Comparison of ENCODE assay signal across 8 cellular contexts in the genomic region with DNA sequence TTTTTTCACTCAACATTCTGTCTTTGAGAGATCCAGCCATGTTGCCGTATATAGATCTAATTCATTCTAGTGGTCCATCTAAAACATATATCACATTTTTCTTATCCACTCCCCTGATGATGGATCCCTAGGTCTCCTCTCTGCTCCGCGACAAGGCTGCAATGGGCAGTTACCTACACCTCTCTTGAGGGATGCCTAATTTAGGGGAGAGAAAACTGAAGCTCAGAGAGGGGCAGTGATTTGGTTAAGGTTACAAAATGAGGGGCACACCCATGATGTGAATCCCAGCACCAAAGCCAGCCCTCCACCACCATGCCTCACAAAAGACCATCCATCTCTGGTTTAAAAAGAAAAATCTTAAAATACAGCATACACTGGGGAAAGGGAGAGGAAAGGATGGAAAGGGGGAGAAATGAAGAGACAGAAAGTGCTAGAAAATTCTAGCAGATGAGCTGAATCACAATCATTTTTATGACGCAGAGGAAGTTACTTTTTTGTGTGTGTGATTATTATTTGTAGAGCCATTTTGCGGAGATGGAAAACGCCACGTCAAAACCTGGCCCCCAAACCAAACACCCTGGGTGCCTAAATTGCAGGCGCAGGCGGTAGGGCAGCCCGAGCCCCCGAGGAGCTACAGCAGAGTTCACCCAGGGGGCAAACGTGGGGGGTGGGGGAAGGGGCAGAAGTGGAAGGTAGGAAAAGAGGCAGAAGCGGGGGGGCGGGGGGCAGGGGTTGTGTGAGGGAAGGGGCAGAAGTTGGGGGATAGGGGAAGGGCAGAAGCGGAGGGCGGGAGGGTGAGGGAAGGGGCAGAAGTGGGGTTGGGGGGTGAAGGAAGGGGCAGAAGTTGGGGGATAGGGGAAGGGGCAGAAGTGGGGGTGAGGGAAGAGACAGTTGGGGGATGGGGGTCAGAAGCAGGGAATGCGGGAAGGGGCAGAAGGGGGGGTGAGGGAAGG. TPM values are rescaled to one million over a fixed set of nuclear protein-coding genes. Genes with fewer than 3 reads are reported as not detected.
DNase-seq lines count a peak whose midpoint lies in the region; ATAC-seq and TF ChIP-seq lines count a peak whose summit lies in the region.

No MANE protein-coding gene starts in this region.

- H3K4me3 ChIP-seq in CD8-positive, alpha-beta memory T cell (ENCODE audit: low read length): no peak overlapping the region
- H3K4me3 ChIP-seq in SJCRH30 (peak overlapping the region; percentile 40), parathyroid adenoma (ENCODE audit: low read depth, low read length) (no peak overlapping the region), HAP-1 (no peak overlapping the region)

- H3K27me3 Mint-ChIP-seq in CD8-positive, alpha-beta memory T cell: peaks cover 0 to 18% of the 10 kb centered on the region in 2 donors

- CTCF ChIA-PET in CD8-positive, alpha-beta memory T cell (lab: Charles Lee): interaction anchor here (1.4 kb wide), 1 partner anchor 9 kb away, joined by 5 read pairs; no protein-coding TSS in a partner anchor

- H3K4me3 Mint-ChIP-seq in CD8-positive, alpha-beta memory T cell: peak overlapping the region; percentile 80 to 91 (median 89)

- peaks cover 19% of the 10 kb centered on the region for H3K36me3 ChIP-seq in CD8-positive, alpha-beta memory T cell (ENCODE audit: insufficient read depth, low read length)
- H3K36me3 ChIP-seq in SJCRH30 (no peaks in the 10 kb centered on the region), parathyroid adenoma (ENCODE audit: control insufficient read depth, insufficient read depth, low read length) (no peaks in the 10 kb centered on the region), HAP-1 (replicated peaks) (peaks cover 14% of the 10 kb centered on the region)

- POLR2A ChIA-PET in CD8-positive, alpha-beta memory T cell (lab: Charles Lee): interaction anchor here (0.6 to 2.5 kb wide), 4 partner anchors 8 to 819 kb away, joined by 3 to 28 read pairs (median 7); a partner anchor contains a TSS

- H3K27ac ChIP-seq in CD8-positive, alpha-beta memory T cell (ENCODE audit: low read depth, low read length): no peak overlapping the region
- peak overlapping the region; percentile 18; the same call in 1 of the 2 replicates for H3K27ac ChIP-seq in SJCRH30
- peak overlapping the region; percentile 63 for H3K27ac ChIP-seq in parathyroid adenoma

- no peak for TF ChIP-seq CTCF in parathyroid adenoma (IDR thresholded peaks at IDR 0.05)

- H3K4me2 ChIP-seq in parathyroid adenoma (ENCODE audit: low read length): no peak overlapping the region

- H3K27me3 ChIP-seq in CD8-positive, alpha-beta memory T cell (ENCODE audit: insufficient read depth, low read length, poor library complexity, severe bottlenecking): no peaks in the 10 kb centered on the region
- H3K27me3 ChIP-seq in SJCRH30 (no peaks in the 10 kb centered on the region), parathyroid adenoma (ENCODE audit: control insufficient read depth, insufficient read depth, low read length) (no peaks in the 10 kb centered on the region), HAP-1 (ENCODE audit: low read depth) (no peaks in the 10 kb centered on the region)

- H3K4me1 ChIP-seq in CD8-positive, alpha-beta memory T cell (ENCODE audit: insufficient read depth, low read length): peaks cover 19% of the 10 kb centered on the region
- H3K4me1 ChIP-seq in SJCRH30: no peaks in the 10 kb centered on the region
- H3K4me1 ChIP-seq in parathyroid adenoma: peaks cover 3% of the 10 kb centered on the region
- peaks cover 5% of the 10 kb centered on the region; the same call in 1 of the 2 replicates for H3K4me1 ChIP-seq in HAP-1

- peaks cover 2% of the 10 kb centered on the region for H3K79me2 ChIP-seq in parathyroid adenoma

- H3K36me3 Mint-ChIP-seq in CD8-positive, alpha-beta memory T cell: peaks cover 4 to 42% (median 7%) of the 10 kb centered on the region in 3 donors

- no peaks in the 10 kb centered on the region for H3K9me3 ChIP-seq in CD8-positive, alpha-beta memory T cell (ENCODE audit: low read length)
- H3K9me3 ChIP-seq in SJCRH30 (replicated peaks) (no peaks in the 10 kb centered on the region), parathyroid adenoma (ENCODE audit: control insufficient read depth, low read length) (no peaks in the 10 kb centered on the region), HAP-1 (no peaks in the 10 kb centered on the region)

- H3K9ac ChIP-seq in parathyroid adenoma: no peak overlapping the region

- ATAC-seq in GM21737 (IDR thresholded peaks at IDR 0.05; ENCODE audit: unreplicated experiment) (no peak), HG03159 (IDR thresholded peaks at IDR 0.05; ENCODE audit: unreplicated experiment) (no peak)

- in situ Hi-C loops in HAP-1 (cut with MboI; ENCODE audit: low sequenced_read_pairs): no loop called here

- peak in 4 of 5 donors; percentile 22 to 68 (median 42) for DNase-seq in CD8-positive, alpha-beta memory T cell
- DNase-seq in SJCRH30 (peak in 1 of 2 experiments; percentile 24), HAP-1 (ENCODE audit: low spot score in 2 of 2) (no peak), NOMO-1 treated with DMSO at 0.1 percent for 48 hours (lab: John Stamatoyannopoulos, UW; ENCODE audit: unreplicated experiment) (no peak)
- DNase-seq in effector CD8-positive, alpha-beta T cell (lab: John Stamatoyannopoulos, UW): peak; percentile 18

- peak overlapping the region; percentile 68 for H2AFZ ChIP-seq in parathyroid adenoma

- no peaks in the 10 kb centered on the region for H3K9me3 Mint-ChIP-seq in CD8-positive, alpha-beta memory T cell

- peaks cover 28 to 41% (median 34%) of the 10 kb centered on the region in 3 donors for H3K4me1 Mint-ChIP-seq in CD8-positive, alpha-beta memory T cell

- peak overlapping the region; percentile 95 to 98 (median 96) for H3K27ac Mint-ChIP-seq in CD8-positive, alpha-beta memory T cell

RNA-seq across cellular contexts. Expression of a gene that starts 1.3 kb away (rescaled TPM):
- 10 to 100 TPM; 38.4 to 47.9 TPM for total RNA-seq in CD8-positive, alpha-beta memory T cell
- polyA plus RNA-seq in CD8-positive, alpha-beta memory T cell: 23.1 TPM
- total RNA-seq in SJCRH30 (2014; rRNA removed; shearing (Covaris generic)): 9.3 and 11.8 TPM in 2 replicates

RNA-seq across cellular contexts. Expression of a gene that starts 13.0 kb away (rescaled TPM):
- 1 to 10 TPM; 4.6 to 4.8 TPM for total RNA-seq in CD8-positive, alpha-beta memory T cell
- polyA plus RNA-seq in CD8-positive, alpha-beta memory T cell: 1.6 TPM
- total RNA-seq in SJCRH30 (2014; rRNA removed; shearing (Covaris generic)): 5.7 and 6.7 TPM in 2 replicates

RNA-seq across cellular contexts. Expression of a gene that starts 32.3 kb away (rescaled TPM):
- total RNA-seq in CD8-positive, alpha-beta memory T cell: not detected
- polyA plus RNA-seq in CD8-positive, alpha-beta memory T cell: not detected
- total RNA-seq in SJCRH30 (2014; rRNA removed; shearing (Covaris generic)): 1.3 TPM in 2 replicates

Comparison
In these comparisons a context has a peak if more than half of its experiments do, and no peak if none do; other contexts are left out.
1. DNase-seq: peak in CD8-positive, alpha-beta memory T cell (4 of 5) and effector CD8-positive, alpha-beta T cell (single experiment); none in HAP-1 (0 of 2) and NOMO-1 treated with DMSO at 0.1 percent for 48 hours (single experiment).